Comparison of ENCODE assay signal across 23 cellular contexts in genomic region chr12:5254703-5255102, GRCh38.
"Had no signal": no experiment of that assay in that cellular context is flagged by ENCODE, and none has a peak within 500 bp of the region (broad histone marks: within the 10 kb centered on the region; RNA-seq: fewer than 3 reads in every experiment).

No MANE protein-coding gene starts in this region.

- H3K9me3 Mint-ChIP-seq: activated T-helper 17 cell treated with anti-CD3 and anti-CD28 coated beads, Interleukin-2, amount 50 U/mL, for 72 hours; stimulated activated naive CD8-positive, alpha-beta T cell treated with anti-CD3 and anti-CD28 coated beads, Interleukin-15, Interleukin-2, amounts not matched to agents 100 ng/mL and 50 ng/mL, for 24 hours had no signal

- H3K27ac ChIP-seq: colonic mucosa, esophagus squamous epithelium, neutrophil, parathyroid adenoma, suprapubic skin, upper lobe of left lung had no signal

- H3K4me3 Mint-ChIP-seq: activated T-helper 17 cell treated with anti-CD3 and anti-CD28 coated beads, Interleukin-2, amount 50 U/mL, for 72 hours; immature natural killer cell; naive thymus-derived CD4-positive, alpha-beta T cell; stimulated activated naive CD8-positive, alpha-beta T cell treated with anti-CD3 and anti-CD28 coated beads, Interleukin-15, Interleukin-2, amounts not matched to agents 100 ng/mL and 50 ng/mL, for 24 hours had no signal

- H3K27me3 Mint-ChIP-seq: stimulated activated naive CD8-positive, alpha-beta T cell treated with anti-CD3 and anti-CD28 coated beads, Interleukin-15, Interleukin-2, amounts not matched to agents 100 ng/mL and 50 ng/mL, for 24 hours had no signal

- ATAC-seq: activated T-helper 17 cell treated with anti-CD3 and anti-CD28 coated beads, Interleukin-2, amount 50 U/mL, for 72 hours; left colon; naive thymus-derived CD4-positive, alpha-beta T cell; SK-N-SH treated with all-trans-retinoic acid at 6 μM for 48 hours had no signal

- FAIRE-seq: endothelial cell of umbilical vein had no signal

- H3K9me3 ChIP-seq: colonic mucosa, esophagus squamous epithelium, neutrophil, suprapubic skin, upper lobe of left lung had no signal

- H3K4me1 Mint-ChIP-seq: activated T-helper 17 cell treated with anti-CD3 and anti-CD28 coated beads, Interleukin-2, amount 50 U/mL, for 72 hours; immature natural killer cell; naive thymus-derived CD4-positive, alpha-beta T cell had no signal

- H3K27ac Mint-ChIP-seq: activated T-helper 17 cell treated with anti-CD3 and anti-CD28 coated beads, Interleukin-2, amount 50 U/mL, for 72 hours; immature natural killer cell; naive thymus-derived CD4-positive, alpha-beta T cell; stimulated activated naive CD8-positive, alpha-beta T cell treated with anti-CD3 and anti-CD28 coated beads, Interleukin-15, Interleukin-2, amounts not matched to agents 100 ng/mL and 50 ng/mL, for 24 hours had no signal

- H3K27me3 ChIP-seq: colonic mucosa, esophagus squamous epithelium, neutrophil, suprapubic skin, upper lobe of left lung had no signal

- H3K36me3 Mint-ChIP-seq: immature natural killer cell; naive thymus-derived CD4-positive, alpha-beta T cell had no signal

- H2AFZ ChIP-seq: parathyroid adenoma had no signal

- H3K79me2 ChIP-seq: parathyroid adenoma had no signal

- H3K36me3 ChIP-seq: colonic mucosa, esophagus squamous epithelium, neutrophil, suprapubic skin, upper lobe of left lung had no signal

- H3K4me1 ChIP-seq: colonic mucosa, parathyroid adenoma, upper lobe of left lung had no signal

- H3K4me3 ChIP-seq: colonic mucosa, esophagus squamous epithelium, lung, suprapubic skin, upper lobe of left lung had no signal

- H3K9ac ChIP-seq: parathyroid adenoma had no signal

- DNase-seq: activated CD4-positive, CD25-positive, alpha-beta regulatory T cell treated with anti-CD3 and anti-CD28 coated beads, Interleukin-2, amount 50 U/mL, for 72 hours; activated naive CD4-positive, alpha-beta T cell treated with Interleukin-2 at 50 U/mL for 16 hours; caudate nucleus; colonic mucosa; effector CD8-positive, alpha-beta T cell; esophagus squamous epithelium; foreskin fibroblast; glutamatergic neuron; immature natural killer cell; left colon; midbrain; naive thymus-derived CD4-positive, alpha-beta T cell; T-helper 1 cell; T1000; upper lobe of left lung had no signal
